2 cellular contexts compared by ENCODE assay signal in the genomic region with DNA sequence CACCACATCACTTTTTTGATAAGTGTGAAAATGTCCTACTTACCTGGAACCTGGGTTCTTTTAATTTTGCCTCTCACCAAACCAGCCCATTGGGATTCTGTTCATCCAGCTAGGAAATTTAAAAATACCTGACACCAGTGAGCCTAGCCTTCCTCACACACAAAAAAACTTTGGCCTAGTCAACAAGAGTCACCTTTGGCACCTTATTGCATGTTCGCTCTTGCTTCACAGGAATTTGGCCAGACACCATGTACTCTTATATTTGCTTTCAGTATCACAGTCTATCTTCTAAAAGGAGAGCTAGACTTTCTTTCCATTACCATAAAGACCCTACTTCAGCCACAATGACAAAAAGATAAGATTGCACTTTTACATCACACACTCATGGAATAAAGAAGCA.
A peak's percentile ranks its signal among the peaks of the same experiment; 100 is the strongest.
TF ChIP-seq lines count a peak whose summit lies in the region.

No MANE protein-coding gene starts in this region.

TF ChIP-seq in liver, 16 proteins besides CTCF, POLR2A, EP300 and RAD21 (continued from another document):
- TF ChIP-seq JUND (IDR thresholded peaks at IDR 0.05) = peak in 1 of 2 donors; percentile 38
- peak; percentile 44 for TF ChIP-seq YY1 (IDR thresholded peaks at IDR 0.05)
- TF ChIP-seq RXRA (IDR thresholded peaks at IDR 0.05) = peak in 1 of 2 donors; percentile 87
- no peak for TF ChIP-seq GABPA (IDR thresholded peaks at IDR 0.05 in 1 of 2, conservative IDR thresholded peaks at IDR 0.05 in 1 of 2)
- TF ChIP-seq EGR1 (IDR thresholded peaks at IDR 0.05; ENCODE audit: low read depth in 2 of 2) = no peak
- TF ChIP-seq FOXA2 (IDR thresholded peaks at IDR 0.05) = peak; percentile 73
- TF ChIP-seq, protein P1, sequence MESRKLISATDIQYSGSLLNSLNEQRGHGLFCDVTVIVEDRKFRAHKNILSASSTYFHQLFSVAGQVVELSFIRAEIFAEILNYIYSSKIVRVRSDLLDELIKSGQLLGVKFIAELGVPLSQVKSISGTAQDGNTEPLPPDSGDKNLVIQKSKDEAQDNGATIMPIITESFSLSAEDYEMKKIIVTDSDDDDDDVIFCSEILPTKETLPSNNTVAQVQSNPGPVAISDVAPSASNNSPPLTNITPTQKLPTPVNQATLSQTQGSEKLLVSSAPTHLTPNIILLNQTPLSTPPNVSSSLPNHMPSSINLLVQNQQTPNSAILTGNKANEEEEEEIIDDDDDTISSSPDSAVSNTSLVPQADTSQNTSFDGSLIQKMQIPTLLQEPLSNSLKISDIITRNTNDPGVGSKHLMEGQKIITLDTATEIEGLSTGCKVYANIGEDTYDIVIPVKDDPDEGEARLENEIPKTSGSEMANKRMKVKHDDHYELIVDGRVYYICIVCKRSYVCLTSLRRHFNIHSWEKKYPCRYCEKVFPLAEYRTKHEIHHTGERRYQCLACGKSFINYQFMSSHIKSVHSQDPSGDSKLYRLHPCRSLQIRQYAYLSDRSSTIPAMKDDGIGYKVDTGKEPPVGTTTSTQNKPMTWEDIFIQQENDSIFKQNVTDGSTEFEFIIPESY (IDR thresholded peaks at IDR 0.05) = peak; percentile 24
- TF ChIP-seq, protein P2, sequence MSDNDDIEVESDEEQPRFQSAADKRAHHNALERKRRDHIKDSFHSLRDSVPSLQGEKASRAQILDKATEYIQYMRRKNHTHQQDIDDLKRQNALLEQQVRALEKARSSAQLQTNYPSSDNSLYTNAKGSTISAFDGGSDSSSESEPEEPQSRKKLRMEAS (IDR thresholded peaks at IDR 0.05) = peak; percentile 28
- peak; percentile 20 to 85 for TF ChIP-seq HNF4A (conservative IDR thresholded peaks at IDR 0.05)
- TF ChIP-seq FOXA1 (IDR thresholded peaks at IDR 0.05) = peak; percentile 62

TF ChIP-seq in HepG2, 621 proteins besides CTCF, POLR2A, EP300 and RAD21:
- TF ChIP-seq, protein P3, sequence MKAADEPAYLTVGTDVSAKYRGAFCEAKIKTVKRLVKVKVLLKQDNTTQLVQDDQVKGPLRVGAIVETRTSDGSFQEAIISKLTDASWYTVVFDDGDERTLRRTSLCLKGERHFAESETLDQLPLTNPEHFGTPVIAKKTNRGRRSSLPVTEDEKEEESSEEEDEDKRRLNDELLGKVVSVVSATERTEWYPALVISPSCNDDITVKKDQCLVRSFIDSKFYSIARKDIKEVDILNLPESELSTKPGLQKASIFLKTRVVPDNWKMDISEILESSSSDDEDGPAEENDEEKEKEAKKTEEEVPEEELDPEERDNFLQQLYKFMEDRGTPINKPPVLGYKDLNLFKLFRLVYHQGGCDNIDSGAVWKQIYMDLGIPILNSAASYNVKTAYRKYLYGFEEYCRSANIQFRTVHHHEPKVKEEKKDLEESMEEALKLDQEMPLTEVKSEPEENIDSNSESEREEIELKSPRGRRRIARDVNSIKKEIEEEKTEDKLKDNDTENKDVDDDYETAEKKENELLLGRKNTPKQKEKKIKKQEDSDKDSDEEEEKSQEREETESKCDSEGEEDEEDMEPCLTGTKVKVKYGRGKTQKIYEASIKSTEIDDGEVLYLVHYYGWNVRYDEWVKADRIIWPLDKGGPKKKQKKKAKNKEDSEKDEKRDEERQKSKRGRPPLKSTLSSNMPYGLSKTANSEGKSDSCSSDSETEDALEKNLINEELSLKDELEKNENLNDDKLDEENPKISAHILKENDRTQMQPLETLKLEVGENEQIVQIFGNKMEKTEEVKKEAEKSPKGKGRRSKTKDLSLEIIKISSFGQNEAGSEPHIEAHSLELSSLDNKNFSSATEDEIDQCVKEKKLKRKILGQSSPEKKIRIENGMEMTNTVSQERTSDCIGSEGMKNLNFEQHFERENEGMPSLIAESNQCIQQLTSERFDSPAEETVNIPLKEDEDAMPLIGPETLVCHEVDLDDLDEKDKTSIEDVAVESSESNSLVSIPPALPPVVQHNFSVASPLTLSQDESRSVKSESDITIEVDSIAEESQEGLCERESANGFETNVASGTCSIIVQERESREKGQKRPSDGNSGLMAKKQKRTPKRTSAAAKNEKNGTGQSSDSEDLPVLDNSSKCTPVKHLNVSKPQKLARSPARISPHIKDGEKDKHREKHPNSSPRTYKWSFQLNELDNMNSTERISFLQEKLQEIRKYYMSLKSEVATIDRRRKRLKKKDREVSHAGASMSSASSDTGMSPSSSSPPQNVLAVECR (CRISPR knock-in tag; IDR thresholded peaks at IDR 0.05; ENCODE audit: borderline replicate concordance) = no peak
- TF ChIP-seq SMAD3 (CRISPR knock-in tag; IDR thresholded peaks at IDR 0.05) (no peak), JDP2 (CRISPR knock-in tag; IDR thresholded peaks at IDR 0.05; ENCODE audit: borderline replicate concordance) (no peak), ZNF563 (CRISPR knock-in tag; IDR thresholded peaks at IDR 0.05) (no peak)
- TF ChIP-seq, protein P1 (CRISPR knock-in tag; IDR thresholded peaks at IDR 0.05) = no peak
- TF ChIP-seq, protein P4, sequence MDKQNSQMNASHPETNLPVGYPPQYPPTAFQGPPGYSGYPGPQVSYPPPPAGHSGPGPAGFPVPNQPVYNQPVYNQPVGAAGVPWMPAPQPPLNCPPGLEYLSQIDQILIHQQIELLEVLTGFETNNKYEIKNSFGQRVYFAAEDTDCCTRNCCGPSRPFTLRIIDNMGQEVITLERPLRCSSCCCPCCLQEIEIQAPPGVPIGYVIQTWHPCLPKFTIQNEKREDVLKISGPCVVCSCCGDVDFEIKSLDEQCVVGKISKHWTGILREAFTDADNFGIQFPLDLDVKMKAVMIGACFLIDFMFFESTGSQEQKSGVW (CRISPR knock-in tag; IDR thresholded peaks at IDR 0.05; ENCODE audit: borderline replicate concordance) = no peak
